Comparison of ENCODE assay signal across 8 cellular contexts in the genomic region with DNA sequence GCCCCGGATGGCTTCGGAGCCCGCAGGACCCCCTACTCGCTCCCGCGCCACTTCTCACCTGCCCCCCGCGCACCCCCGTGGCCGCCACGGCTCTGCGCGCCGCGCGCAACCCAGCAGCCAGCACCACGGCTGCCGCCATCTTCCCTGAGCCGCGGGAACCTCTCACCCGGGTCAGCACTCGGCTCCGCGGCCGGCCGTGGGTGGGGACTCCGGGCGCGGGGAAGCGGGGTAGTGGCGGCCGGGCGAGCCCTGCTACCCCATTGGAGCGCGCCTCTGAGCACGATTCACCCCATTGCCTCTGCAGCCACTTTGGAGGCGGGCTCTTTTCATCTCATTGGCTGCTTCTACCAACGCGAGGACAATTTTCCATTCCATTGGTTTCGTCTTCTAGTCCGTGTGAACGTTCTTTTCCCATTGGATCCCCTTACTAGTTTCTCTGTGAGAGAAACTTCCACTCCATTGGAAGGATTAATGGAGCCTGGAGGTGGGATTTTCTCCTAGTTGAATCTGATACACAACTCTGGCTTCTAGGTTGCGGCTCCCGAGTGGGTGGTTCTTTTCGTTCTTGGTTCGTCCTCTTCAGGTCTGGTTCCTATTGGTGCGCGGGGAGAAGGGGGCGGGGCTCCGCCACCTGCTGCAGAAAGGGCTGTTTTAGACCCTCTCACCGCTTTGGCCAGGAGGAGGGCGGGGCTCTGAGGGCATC. TPM values are rescaled to one million over a fixed set of nuclear protein-coding genes. Genes with fewer than 3 reads are reported as not detected.
DNase-seq lines count a peak whose midpoint lies in the region; ATAC-seq and TF ChIP-seq lines count a peak whose summit lies in the region.

Gene HINT2, minus strand, starts transcription at position 202 of the 703 bp plus-strand sequence. Its CDS starts 63 bp downstream, at position 139.

- peak; percentile 98 for DNase-seq in NCI-H1436 (lab: John Stamatoyannopoulos, UW)
- DNase-seq in T follicular helper cell (ENCODE audit: low read depth), result peak; percentile 95
- DNase-seq in adipocyte (ENCODE audit: low read depth), result peak; percentile 99
- peak; percentile 98 for DNase-seq in Right ventricle myocardium superior
- peak; percentile 93 to 95 for DNase-seq in tibial nerve (ENCODE audit: low spot score in 2 of 2)

- no peak for TF ChIP-seq CTCF in GM12875 (IDR thresholded peaks at IDR 0.05; ENCODE audit: borderline replicate concordance, insufficient read depth, low read depth, low read length)
- TF ChIP-seq CTCF in parathyroid adenoma (IDR thresholded peaks at IDR 0.05), result no peak
- TF ChIP-seq CTCF in tibial nerve (IDR thresholded peaks at IDR 0.05), result peak in 3 of 5 experiments; percentile 1 to 45 (median 17)

- peaks cover 37% of the 10 kb centered on the region for H3K4me1 ChIP-seq in adipocyte (ENCODE audit: control insufficient read depth, insufficient read depth, low read length)
- peaks cover 17% of the 10 kb centered on the region for H3K4me1 ChIP-seq in parathyroid adenoma
- peaks cover 8 to 46% (median 25%) of the 10 kb centered on the region in 4 donors for H3K4me1 ChIP-seq in tibial nerve

- no peaks in the 10 kb centered on the region for H3K27me3 ChIP-seq in adipocyte (replicated peaks; ENCODE audit: control insufficient read depth, insufficient read depth, low read length)
- H3K27me3 ChIP-seq in parathyroid adenoma (ENCODE audit: control insufficient read depth, insufficient read depth, low read length), result no peaks in the 10 kb centered on the region
- no peaks in the 10 kb centered on the region for H3K27me3 ChIP-seq in tibial nerve

- TF ChIP-seq EP300 in tibial nerve (IDR thresholded peaks at IDR 0.05), result peak; percentile 63 to 91

- H3K4me3 ChIP-seq in GM12875 (ENCODE audit: low read depth, low read length) (peak within 1 kb of the TSS; percentile 68), adipocyte (ENCODE audit: low read length) (peak within 1 kb of the TSS; percentile 89), parathyroid adenoma (ENCODE audit: low read depth, low read length) (peak within 1 kb of the TSS; percentile 97), tibial nerve (peak within 1 kb of the TSS; percentile 88 to 100 (median 98))

- H3K9ac ChIP-seq in adipocyte (ENCODE audit: low read length) (peak within 1 kb of the TSS; percentile 95), parathyroid adenoma (peak within 1 kb of the TSS; percentile 67)

- H3K36me3 ChIP-seq in adipocyte (ENCODE audit: control insufficient read depth, insufficient read depth, low read length, severe bottlenecking) (peaks cover 2% of the 10 kb centered on the region), parathyroid adenoma (ENCODE audit: control insufficient read depth, insufficient read depth, low read length) (no peaks in the 10 kb centered on the region), tibial nerve (peaks cover 0 to 5% (median 0%) of the 10 kb centered on the region in 3 donors)

- peak; percentile 93 to 94 for TF ChIP-seq POLR2A in tibial nerve (IDR thresholded peaks at IDR 0.05)

- ATAC-seq in HG02798 (IDR thresholded peaks at IDR 0.05; ENCODE audit: poor library complexity, unreplicated experiment) (peak; percentile 79), Right ventricle myocardium superior (ENCODE audit: poor library complexity) (peak; percentile 92)

- H3K9me3 ChIP-seq in adipocyte (ENCODE audit: control insufficient read depth, low read length), result no peaks in the 10 kb centered on the region
- H3K9me3 ChIP-seq in parathyroid adenoma (ENCODE audit: control insufficient read depth, low read length), result no peaks in the 10 kb centered on the region
- H3K9me3 ChIP-seq in tibial nerve, result no peaks in the 10 kb centered on the region

- intact Hi-C loops in Right ventricle myocardium superior (cut with DNase I), result no loop called here

- 0 to 1% methylated on average over 18 to 23 of the region's 52 CpGs for WGBS in tibial nerve, 2 donors

- H3K79me2 ChIP-seq in parathyroid adenoma, result no peaks in the 10 kb centered on the region

- H3K4me2 ChIP-seq in parathyroid adenoma (ENCODE audit: low read length), result peak within 1 kb of the TSS; percentile 94

- H3K27ac ChIP-seq in parathyroid adenoma, result peak within 1 kb of the TSS; percentile 97
- H3K27ac ChIP-seq in tibial nerve, result peak within 1 kb of the TSS; percentile 93 to 100 (median 99)

- H2AFZ ChIP-seq in parathyroid adenoma, result peak within 1 kb of the TSS; percentile 93

RNA-seq across cellular contexts. Expression of gene HINT2, which starts in this region (rescaled TPM):
- 82.9 TPM for total RNA-seq in Right ventricle myocardium superior
- 10 to 100 TPM; 21.0 to 74.3 (median 35.9) TPM for total RNA-seq in tibial nerve

Comparison
In these comparisons a context has a peak if more than half of its experiments do, and no peak if none do; other contexts are left out.
1. Peak in every context shown above with its lines: DNase-seq, ATAC-seq, H3K4me3 ChIP-seq and H3K27ac ChIP-seq.
2. CTCF ChIP-seq: peak in tibial nerve (3 of 5); none in GM12875 (single experiment) and parathyroid adenoma (single experiment).